In genomic region chr2:144402282-144402681, GRCh38 we compare ENCODE assay signal across 12 cellular contexts.
DNase-seq lines count a peak whose midpoint lies in the region; ATAC-seq and TF ChIP-seq lines count a peak whose summit lies in the region.
"Had no signal": no experiment of that assay in that cellular context is flagged by ENCODE, and none has a peak within 500 bp of the region (broad histone marks: within the 10 kb centered on the region; RNA-seq: fewer than 3 reads in every experiment).

No MANE protein-coding gene starts in this region.

- ATAC-seq in gastrocnemius medialis, result no peak
- ATAC-seq: effector memory CD8-positive, alpha-beta T cell had no signal

- POLR2A ChIA-PET in HEK293T (lab: Yijun Ruan, JAX), result no interaction called here

- H3K9me3 ChIP-seq in right atrium auricular region, result no peaks in the 10 kb centered on the region
- H3K9me3 ChIP-seq in gastrocnemius medialis, result no peaks in the 10 kb centered on the region
- H3K9me3 ChIP-seq: SJSA1 had no signal

- TF ChIP-seq CTCF in right atrium auricular region (IDR thresholded peaks at IDR 0.05), result no peak
- no peak for TF ChIP-seq CTCF in gastrocnemius medialis (IDR thresholded peaks at IDR 0.05 in 4 of 5, conservative IDR thresholded peaks at IDR 0.05 in 1 of 5)

- DNase-seq in HEK293T (ENCODE audit: extremely low spot score) (peak; percentile 9), UCSD-AML1 (lab: John Stamatoyannopoulos, UW; ENCODE audit: unreplicated experiment) (peak; percentile 5), right atrium auricular region (ENCODE audit: low spot score) (no peak), posterior cingulate gyrus (peak in 9 of 10 donors; percentile 37 to 91 (median 56)), gastrocnemius medialis (no peak), NCI-H187 (lab: John Stamatoyannopoulos, UW) (no peak)
- DNase-seq in activated CD4-positive, alpha-beta T cell treated with anti-CD3 and anti-CD28 coated beads, Interleukin-2, amount 50 U/mL, for 48 hours, result no peak
- DNase-seq in stimulated activated CD4-positive, alpha-beta T cell treated with anti-CD3 and anti-CD28 coated beads, Interleukin-2, amount 100 ng/mL, for 24 hours, result no peak
- DNase-seq: activated CD4-positive, alpha-beta T cell treated with anti-CD3 and anti-CD28 coated beads, Interleukin-2, amount 50 U/mL, for 4 hours; effector memory CD8-positive, alpha-beta T cell; NCI-H187 treated with DMSO at 0.1 percent for 48 hours had no signal

- H3K36me3 ChIP-seq in right atrium auricular region, result peaks cover 43% of the 10 kb centered on the region
- H3K36me3 ChIP-seq in gastrocnemius medialis, result peaks cover 0 to 29% of the 10 kb centered on the region in 2 donors

- peak overlapping the region; percentile 47 to 66 for H3K27ac ChIP-seq in right atrium auricular region
- peak overlapping the region in 1 of 4 donors; percentile 31 for H3K27ac ChIP-seq in gastrocnemius medialis
- H3K27ac ChIP-seq: SJSA1 had no signal

- H3K4me1 ChIP-seq in right atrium auricular region (peaks cover 0 to 36% of the 10 kb centered on the region in 2 donors), gastrocnemius medialis (peaks cover 8 to 9% of the 10 kb centered on the region in 2 donors)

- TF ChIP-seq POLR2A in gastrocnemius medialis (IDR thresholded peaks at IDR 0.05), result no peak

- intact Hi-C loops in posterior cingulate gyrus (cut with DNase I) (loop anchor here (10.0 kb wide), 1 partner anchor 67 kb away; a partner anchor contains a TSS), gastrocnemius medialis (cut with DNase I; ENCODE audit: low total_unique reads) (loop anchor here (5.0 kb wide), 1 partner anchor 70 kb away; a partner anchor contains a TSS)

- H3K4me3 ChIP-seq in right atrium auricular region (no peak overlapping the region), gastrocnemius medialis (no peak overlapping the region)
- H3K4me3 ChIP-seq: SJSA1 had no signal

- no peaks in the 10 kb centered on the region for H3K27me3 ChIP-seq in right atrium auricular region
- no peaks in the 10 kb centered on the region for H3K27me3 ChIP-seq in gastrocnemius medialis
- H3K27me3 ChIP-seq: SJSA1 had no signal

- CTCF ChIA-PET in HEK293T (lab: Yijun Ruan, JAX), result no interaction called here

- in situ Hi-C loops in gastrocnemius medialis (cut with MboI; ENCODE audit: low sequenced_read_pairs in 4 of 4), result no loop called here

TF ChIP-seq in HEK293T, 16 proteins besides CTCF, POLR2A, EP300 and RAD21:
- TF ChIP-seq ZNF384 (IDR thresholded peaks at IDR 0.05) (no peak), FOXM1 (IDR thresholded peaks at IDR 0.05; ENCODE audit: borderline replicate concordance) (no peak), L3MBTL2 (conservative IDR thresholded peaks at IDR 0.05) (no peak), BHLHE40 (IDR thresholded peaks at IDR 0.05; ENCODE audit: borderline replicate concordance) (no peak), ELF4 (IDR thresholded peaks at IDR 0.05) (no peak), HDGF (IDR thresholded peaks at IDR 0.05; ENCODE audit: borderline replicate concordance) (no peak)

Comparison
In these comparisons a context has a peak if more than half of its experiments do, and no peak if none do; other contexts are left out.
1. DNase-seq: peak in HEK293T (single experiment), UCSD-AML1 (single experiment) and posterior cingulate gyrus (9 of 10); none in right atrium auricular region (single experiment), gastrocnemius medialis (0 of 2), NCI-H187 (0 of 2), activated CD4-positive, alpha-beta T cell treated with anti-CD3 and anti-CD28 coated beads, Interleukin-2, amount 50 U/mL, for 48 hours (0 of 2) and stimulated activated CD4-positive, alpha-beta T cell treated with anti-CD3 and anti-CD28 coated beads, Interleukin-2, amount 100 ng/mL, for 24 hours (0 of 2).